ENCODE assay signal across 1 cellular context in genomic region chr10:2477154-2477553, GRCh38.
TF ChIP-seq lines count a peak whose summit lies in the region.

No MANE protein-coding gene starts in this region.

TF ChIP-seq in WTC11, 78 proteins besides CTCF, POLR2A, EP300 and RAD21 (continued from another document):
- TF ChIP-seq ZNF532 (CRISPR knock-in tag; IDR thresholded peaks at IDR 0.05; ENCODE audit: borderline replicate concordance) (peak; percentile 86; the same call in 1 of the 2 replicates), ZNF121 (CRISPR knock-in tag; IDR thresholded peaks at IDR 0.05) (no peak), ZNF423 (CRISPR knock-in tag; IDR thresholded peaks at IDR 0.05) (peak; percentile 76)
